18 cellular contexts compared by ENCODE assay signal in the genomic region with DNA sequence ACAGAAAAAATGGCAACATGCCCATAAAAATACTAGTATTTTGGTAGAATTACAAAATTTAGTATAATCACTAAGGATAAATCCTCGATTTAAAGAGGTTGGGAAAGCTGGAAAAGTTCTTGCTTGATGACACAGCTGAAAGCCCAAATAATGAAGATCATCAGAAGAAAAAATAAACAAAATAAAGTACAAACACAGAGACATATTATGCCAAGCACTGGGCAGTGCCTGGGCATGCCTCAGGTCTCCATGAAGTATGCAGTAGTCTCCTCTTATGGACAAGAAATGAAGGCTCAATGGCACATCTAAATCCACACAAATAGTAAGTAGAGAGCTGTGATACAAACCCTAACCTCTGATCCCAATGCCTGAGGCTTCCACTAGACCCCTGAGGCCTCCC. TPM values are rescaled to one million over a fixed set of nuclear protein-coding genes. Genes with fewer than 3 reads are reported as not detected.
DNase-seq lines count a peak whose midpoint lies in the region; ATAC-seq and TF ChIP-seq lines count a peak whose summit lies in the region.
"Had no signal": no experiment of that assay in that cellular context is flagged by ENCODE, and none has a peak within 500 bp of the region (broad histone marks: within the 10 kb centered on the region; RNA-seq: fewer than 3 reads in every experiment).

No MANE protein-coding gene starts in this region.

- no peak overlapping the region for H4K8ac ChIP-seq in H9 (replicated peaks; ENCODE audit: insufficient read length, low read depth, low read length)

- no peak overlapping the region for H3K14ac ChIP-seq in H9 (ENCODE audit: insufficient read depth, low read length)

- H3T11ph ChIP-seq in H9 (ENCODE audit: low read length) = no peak overlapping the region

- H3K23ac ChIP-seq in H9 (ENCODE audit: insufficient read length, low read depth, low read length) = no peak overlapping the region

- no peak overlapping the region for H3K9ac ChIP-seq in BLaER1
- no peak overlapping the region for H3K9ac ChIP-seq in H9 (ENCODE audit: extremely low read depth, insufficient read length, low read length)

- no peak overlapping the region for H3K4me3 ChIP-seq in BLaER1

- H3K4me1 ChIP-seq in BLaER1 = no peaks in the 10 kb centered on the region
- no peaks in the 10 kb centered on the region for H3K4me1 ChIP-seq in H9 (ENCODE audit: insufficient read depth, low read length)

- no peak for ATAC-seq in activated T-cell treated with anti-CD3 and anti-CD28 coated beads, Interleukin-2, amount 50 U/mL, for 72 hours (replicated peaks in 1 of 2)
- ATAC-seq: Panc1 had no signal

- H3K27ac ChIP-seq in BLaER1 (0 out of 2 replicates have a peak overlapping the region, but pooled peaks have one; percentile 2), H9 (ENCODE audit: insufficient read length, low read depth, low read length) (no peak overlapping the region)

- H3K4me3 Mint-ChIP-seq in H9 (no peak overlapping the region), brain (no peak overlapping the region)
- no peak overlapping the region for H3K4me3 Mint-ChIP-seq in activated T-cell treated with anti-CD3 and anti-CD28 coated beads, Interleukin-2, amount 50 U/mL, for 72 hours
- H3K4me3 Mint-ChIP-seq: CD4-positive, alpha-beta T cell had no signal

- H2BK20ac ChIP-seq in H9 (ENCODE audit: low read depth, low read length, poor library complexity, severe bottlenecking) = no peak overlapping the region

- H3K4me2 ChIP-seq in BLaER1 (no peak overlapping the region), H9 (ENCODE audit: insufficient read depth, insufficient read length, low read length) (no peak overlapping the region)

- H3K9me3 Mint-ChIP-seq in H9 = no peaks in the 10 kb centered on the region
- H3K9me3 Mint-ChIP-seq in brain = no peaks in the 10 kb centered on the region
- H3K9me3 Mint-ChIP-seq in activated T-cell treated with anti-CD3 and anti-CD28 coated beads, Interleukin-2, amount 50 U/mL, for 72 hours = no peaks in the 10 kb centered on the region
- H3K9me3 Mint-ChIP-seq: CD4-positive, alpha-beta T cell had no signal

- no peaks in the 10 kb centered on the region for H3K23me2 ChIP-seq in H9 (ENCODE audit: insufficient read length, low read depth, low read length, poor library complexity, severe bottlenecking)

- H2BK5ac ChIP-seq in H9 (ENCODE audit: insufficient read length, low read length) = no peak overlapping the region

- H2AK5ac ChIP-seq in H9 (ENCODE audit: insufficient read length, low read length) = no peak overlapping the region

- H3K18ac ChIP-seq in H9 (ENCODE audit: insufficient read length, low read depth, low read length) = no peak overlapping the region

- H4K20me1 ChIP-seq in BLaER1 (peaks cover 96% of the 10 kb centered on the region), H9 (ENCODE audit: control insufficient read depth, insufficient read depth, insufficient read length) (no peaks in the 10 kb centered on the region)

- TF ChIP-seq CTCF in H9 (conservative IDR thresholded peaks at IDR 0.05) = no peak
- no peak for TF ChIP-seq CTCF in brain (conservative IDR thresholded peaks at IDR 0.05)

- H3K4me1 Mint-ChIP-seq in H9 (peaks cover 10 to 12% of the 10 kb centered on the region in 2 experiments), brain (peaks cover 7% of the 10 kb centered on the region)
- peaks cover 35% of the 10 kb centered on the region for H3K4me1 Mint-ChIP-seq in activated T-cell treated with anti-CD3 and anti-CD28 coated beads, Interleukin-2, amount 50 U/mL, for 72 hours (ENCODE audit: low read depth)

- H3K36me3 Mint-ChIP-seq in H9 (ENCODE audit: insufficient read depth in 1 of 3, low read depth in 3 of 3) (peaks cover 0 to 11% (median 4%) of the 10 kb centered on the region in 3 experiments; a peak in 4 of 7 replicates), brain (peaks cover 48% of the 10 kb centered on the region)
- no peaks in the 10 kb centered on the region for H3K36me3 Mint-ChIP-seq in activated T-cell treated with anti-CD3 and anti-CD28 coated beads, Interleukin-2, amount 50 U/mL, for 72 hours (ENCODE audit: insufficient read depth in 2 of 2)

- H3K4ac ChIP-seq in H9 (ENCODE audit: low read depth, low read length) = no peak overlapping the region

- H4K91ac ChIP-seq in H9 (ENCODE audit: insufficient read length, low read depth, low read length) = no peak overlapping the region

- no peaks in the 10 kb centered on the region for H3K27me3 ChIP-seq in BLaER1
- H3K27me3 ChIP-seq in H9 (ENCODE audit: insufficient read depth, low read length) = no peaks in the 10 kb centered on the region

- H2BK12ac ChIP-seq in H9 (ENCODE audit: insufficient read length, low read depth, low read length) = no peak overlapping the region

- peaks cover 5% of the 10 kb centered on the region for H3K79me1 ChIP-seq in H9 (ENCODE audit: insufficient read depth, low read depth, low read length, poor library complexity, severe bottlenecking)

- H2BK120ac ChIP-seq in H9 (ENCODE audit: low read depth, low read length, poor library complexity, severe bottlenecking) = no peak overlapping the region

- H2AFZ ChIP-seq in H9 (ENCODE audit: low read length) = no peak overlapping the region

- peaks cover 65% of the 10 kb centered on the region for H3K36me3 ChIP-seq in BLaER1

- no peaks in the 10 kb centered on the region; the same call in 1 of the 2 replicates for H3K79me2 ChIP-seq in H9 (ENCODE audit: insufficient read depth, low read length)

- H3K27me3 Mint-ChIP-seq in H9 (ENCODE audit: low read depth) (no peaks in the 10 kb centered on the region), brain (no peaks in the 10 kb centered on the region)
- H3K27me3 Mint-ChIP-seq in activated T-cell treated with anti-CD3 and anti-CD28 coated beads, Interleukin-2, amount 50 U/mL, for 72 hours (ENCODE audit: low read depth) = no peaks in the 10 kb centered on the region
- H3K27me3 Mint-ChIP-seq: CD4-positive, alpha-beta T cell had no signal

- no peak for DNase-seq in H9
- peak; percentile 29 for DNase-seq in fibroblast of peridontal ligament (ENCODE audit: extremely low read depth)
- no peak for DNase-seq in nucleus accumbens (lab: John Stamatoyannopoulos, UW)
- DNase-seq in activated T-cell treated with anti-CD3 and anti-CD28 coated beads, Interleukin-2, amount 50 U/mL, for 72 hours = no peak
- DNase-seq in H4 (ENCODE audit: low spot score) = no peak
- no peak for DNase-seq in midbrain (lab: John Stamatoyannopoulos, UW)
- DNase-seq: CD4-positive, alpha-beta T cell; DND-41; GF-D8; KBM-7; NCI-H1092 treated with DMSO at 0.1 percent for 48 hours; NCI-H1694 treated with DMSO at 0.1 percent for 48 hours; NCI-H446; SHP77 had no signal

- H3K56ac ChIP-seq in H9 (ENCODE audit: insufficient read length, low read depth, low read length) = no peak overlapping the region

- H2BK15ac ChIP-seq in H9 (ENCODE audit: low read depth, low read length) = no peak overlapping the region

- no peak overlapping the region for H4K5ac ChIP-seq in H9 (ENCODE audit: insufficient read length, low read depth, low read length)

- WGBS in H9 (ENCODE audit: extremely low coverage, insufficient read length, low lambda C conversion rate) = no CpG with 5 or more reads among the region's 1 CpG

- H3K27ac Mint-ChIP-seq in H9 (peak overlapping the region in 2 of 3 experiments; percentile 45 to 56; a peak in 4 of 7 replicates), brain (peak overlapping the region in 4 of 5 experiments; percentile 1 to 79 (median 46))
- no peak overlapping the region for H3K27ac Mint-ChIP-seq in activated T-cell treated with anti-CD3 and anti-CD28 coated beads, Interleukin-2, amount 50 U/mL, for 72 hours
- H3K27ac Mint-ChIP-seq: CD4-positive, alpha-beta T cell had no signal

- no peaks in the 10 kb centered on the region for H3K9me3 ChIP-seq in BLaER1
- no peaks in the 10 kb centered on the region for H3K9me3 ChIP-seq in H9 (ENCODE audit: control insufficient read depth, low read depth, low read length)

RNA-seq across cellular contexts. Expression of a gene that starts 57.7 kb away (rescaled TPM):
- total RNA-seq in H9 (2021) = not detected in 2 replicates
- polyA plus RNA-seq in brain (ENCODE audit: insufficient read depth, low read depth, low replicate concordance) = not detected
- total RNA-seq in activated T-cell treated with anti-CD3 and anti-CD28 coated beads, Interleukin-2, amount 50 U/mL, for 72 hours = not detected
- not detected in 2 replicates for total RNA-seq in H4 (2014; rRNA removed; shearing (Covaris generic))
- total RNA-seq: A673; CD4-positive, alpha-beta T cell had no signal
